Comparison of ENCODE assay signal across 8 cellular contexts in genomic region chr4:143184503-143185252, GRCh38. TPM values are rescaled to one million over a fixed set of nuclear protein-coding genes. Genes with fewer than 3 reads are reported as not detected.
DNase-seq lines count a peak whose midpoint lies in the region; ATAC-seq, FAIRE-seq and TF ChIP-seq lines count a peak whose summit lies in the region.

USP38 (plus strand) TSS chr4:143184917; CDS start chr4:143185451, 534 bp downstream.

- CTCF ChIA-PET in Caco-2 (lab: Charles Lee) = no interaction called here

- TF ChIP-seq CTCF in Caco-2 (IDR thresholded peaks at IDR 0.05; ENCODE audit: insufficient read depth in 1 of 2, low read depth in 1 of 2, low read length in 1 of 2, severe bottlenecking in 1 of 2, unreplicated experiment in 1 of 2) (peak in 1 of 2 experiments; percentile 13), endodermal cell (conservative IDR thresholded peaks at IDR 0.05) (peak; percentile 23)

- 0% methylated on average over 7 to 71 of the region's 71 CpGs for WGBS in endodermal cell (ENCODE audit: insufficient coverage in 1 of 2, insufficient read length in 1 of 2), 2 experiments
- 0% methylated on average over 43 to 45 of the region's 71 CpGs for WGBS in mesodermal cell (ENCODE audit: insufficient coverage in 2 of 2), 2 experiments

- DNase-seq in Caco-2 = peak; percentile 93 to 97
- peak; percentile 87 for DNase-seq in HTR-8/SVneo (ENCODE audit: insufficient read length, low spot score)
- peak; percentile 87 for DNase-seq in NOMO-1 treated with dmso at 0.1 percent for 144 hours (lab: John Stamatoyannopoulos, UW; ENCODE audit: unreplicated experiment)
- DNase-seq in activated CD8-positive, alpha-beta memory T cell treated with anti-CD3 and anti-CD28 coated beads, Interleukin-2, amount 50 U/mL, for 1 hour (ENCODE audit: extremely low read depth) = peak; percentile 68
- peak; percentile 96 for DNase-seq in endodermal cell
- DNase-seq in stimulated activated CD8-positive, alpha-beta memory T cell treated with anti-CD3 and anti-CD28 coated beads, Interleukin-15, amount 100 ng/mL, for 4 hours (ENCODE audit: low read depth in 2 of 2) = peak; percentile 76 to 88

- peak within 1 kb of the TSS; percentile 89 for H3K4me3 Mint-ChIP-seq in Caco-2 (ENCODE audit: unreplicated experiment)
- H3K4me3 Mint-ChIP-seq in endodermal cell = peak within 1 kb of the TSS; percentile 98

- peaks cover 13% of the 10 kb centered on the region; the same call in 1 of the 2 replicates for H3K4me1 ChIP-seq in Caco-2
- peaks cover 7% of the 10 kb centered on the region for H3K4me1 ChIP-seq in endodermal cell (ENCODE audit: control insufficient read depth, insufficient read depth, low read length)
- H3K4me1 ChIP-seq in mesodermal cell (ENCODE audit: control insufficient read depth, insufficient read depth, low read length, poor library complexity, severe bottlenecking) = peaks cover 6% of the 10 kb centered on the region

- peak; percentile 72 for ATAC-seq in GM21367 (IDR thresholded peaks at IDR 0.05; ENCODE audit: unreplicated experiment)

- H3K4me3 ChIP-seq in Caco-2 (ENCODE audit: low read depth, low read length) (peak within 1 kb of the TSS; percentile 96), endodermal cell (ENCODE audit: low read length) (peak within 1 kb of the TSS; percentile 97), mesodermal cell (ENCODE audit: extremely low read depth, insufficient read depth, low read length, poor library complexity, severe bottlenecking) (peak within 1 kb of the TSS; percentile 98)

- POLR2A ChIA-PET in Caco-2 (lab: Charles Lee) = interaction anchor here (0.9 to 1.0 kb wide), 2 partner anchors 89 to 328 kb away, joined by 3 read pairs; partner anchors contain the start of gene SMARCA5

- H3K27me3 Mint-ChIP-seq in Caco-2 (ENCODE audit: insufficient read depth, unreplicated experiment) = no peaks in the 10 kb centered on the region
- H3K27me3 Mint-ChIP-seq in endodermal cell (ENCODE audit: insufficient read depth) = no peaks in the 10 kb centered on the region

- peaks cover 41% of the 10 kb centered on the region for H3K36me3 Mint-ChIP-seq in Caco-2 (ENCODE audit: insufficient read depth, unreplicated experiment)
- H3K36me3 Mint-ChIP-seq in endodermal cell (ENCODE audit: low read depth) = peaks cover 2% of the 10 kb centered on the region

- H3K27me3 ChIP-seq in Caco-2 (replicated peaks; ENCODE audit: control insufficient read depth, insufficient read depth, low read length) (no peaks in the 10 kb centered on the region), endodermal cell (ENCODE audit: control insufficient read depth, insufficient read depth, low read length, poor library complexity, severe bottlenecking) (no peaks in the 10 kb centered on the region)

- peak within 1 kb of the TSS; percentile 90 for H3K27ac ChIP-seq in endodermal cell (ENCODE audit: low read depth, low read length)
- H3K27ac ChIP-seq in mesodermal cell (ENCODE audit: low read depth, low read length, severe bottlenecking) = peak within 1 kb of the TSS; percentile 82

- FAIRE-seq in HTR-8/SVneo (lab: Jason Lieb, UNC) = peak; percentile 77

- H3K36me3 ChIP-seq in Caco-2 (ENCODE audit: control insufficient read depth, insufficient read depth, low read length) (no peaks in the 10 kb centered on the region), endodermal cell (ENCODE audit: control insufficient read depth, insufficient read depth, low read length) (peaks cover 16% of the 10 kb centered on the region), mesodermal cell (ENCODE audit: control insufficient read depth, insufficient read depth, low read length) (peaks cover 9% of the 10 kb centered on the region)

- H3K9ac ChIP-seq in endodermal cell (ENCODE audit: extremely low read depth, low read length, poor library complexity, severe bottlenecking) = peak within 1 kb of the TSS; percentile 80

- intact Hi-C loops in Caco-2 (cut with micrococcal nuclease; ENCODE audit: unreplicated experiment) = loop anchor here (1.0 kb wide), 2 partner anchors 89 to 329 kb away; partner anchors contain the start of gene SMARCA5

- H3K4me1 Mint-ChIP-seq in Caco-2 (ENCODE audit: low read depth, unreplicated experiment) = peaks cover 29% of the 10 kb centered on the region
- peaks cover 30% of the 10 kb centered on the region for H3K4me1 Mint-ChIP-seq in endodermal cell

- H3K9me3 Mint-ChIP-seq in Caco-2 (ENCODE audit: unreplicated experiment) (no peaks in the 10 kb centered on the region), endodermal cell (no peaks in the 10 kb centered on the region)

- H3K9me3 ChIP-seq in Caco-2 (no peaks in the 10 kb centered on the region), endodermal cell (ENCODE audit: control insufficient read depth, low read length) (no peaks in the 10 kb centered on the region), mesodermal cell (ENCODE audit: control insufficient read depth, low read length) (no peaks in the 10 kb centered on the region)

- H3K27ac Mint-ChIP-seq in Caco-2 (ENCODE audit: unreplicated experiment) = peak within 1 kb of the TSS; percentile 96
- peak within 1 kb of the TSS; percentile 98 for H3K27ac Mint-ChIP-seq in endodermal cell

- no TSS peak for BruUV-seq in Caco-2 (replicated peaks; lab: Mats Ljungman, UMichigan)

RNA-seq across cellular contexts. Expression of gene USP38, which starts in this region (rescaled TPM):
- 19.8 and 22.7 TPM in 2 replicates for total RNA-seq in Caco-2 (2022)
- total RNA-seq in endodermal cell = 10 to 100 TPM; 15.6 to 15.7 TPM
- 13.1 TPM for polyA plus RNA-seq in endodermal cell (2013, experiment 1 of 2)
- polyA plus RNA-seq in endodermal cell (2013, experiment 2 of 2) = 13.5 TPM
- polyA plus RNA-seq in mesodermal cell (2013, experiment 1 of 2) = 14.5 TPM
- polyA plus RNA-seq in mesodermal cell (2013, experiment 2 of 2) = 15.3 TPM

Comparison
In these comparisons a context has a peak if more than half of its experiments do, and no peak if none do; other contexts are left out.
1. Peak in every context shown above with its lines: DNase-seq, ATAC-seq, H3K4me3 ChIP-seq and H3K27ac ChIP-seq.